ENCODE assay signal across 8 cellular contexts in the genomic region with DNA sequence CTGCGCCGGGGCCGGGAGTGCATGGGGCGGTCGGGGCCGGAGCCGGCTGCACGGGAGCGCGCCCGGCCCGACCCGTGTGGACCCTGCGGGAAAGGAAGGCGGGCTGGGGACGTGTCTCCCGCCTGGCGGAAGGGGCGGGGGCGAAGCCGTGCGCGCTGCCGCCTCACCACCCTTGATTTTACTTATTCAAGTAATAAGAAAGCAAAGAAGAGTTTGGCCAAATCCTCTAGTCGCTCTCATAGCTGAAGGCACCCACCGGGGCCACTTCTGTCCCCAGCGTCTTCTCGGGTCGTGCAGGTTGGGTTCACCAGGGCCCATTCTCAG. TPM values are rescaled to one million over a fixed set of nuclear protein-coding genes. Genes with fewer than 3 reads are reported as not detected.
DNase-seq lines count a peak whose midpoint lies in the region; ATAC-seq and TF ChIP-seq lines count a peak whose summit lies in the region.

No MANE protein-coding gene starts in this region.

- H3K27me3 ChIP-seq in ACC112 (ENCODE audit: insufficient read depth, low read length) (no peaks in the 10 kb centered on the region), esophagus squamous epithelium (no peaks in the 10 kb centered on the region), thoracic aorta (replicated peaks; ENCODE audit: insufficient read depth) (no peaks in the 10 kb centered on the region)

- WGBS in esophagus squamous epithelium, 2 donors: 0% methylated on average over 12 to 25 of the region's 29 CpGs

- H3K4me3 Mint-ChIP-seq in activated T-cell treated with anti-CD3 and anti-CD28 coated beads, Interleukin-2, amount 50 U/mL, for 4 hours: peak overlapping the region; percentile 94
- H3K4me3 Mint-ChIP-seq in natural killer cell treated with Interleukin-12 subunit alpha and Interleukin-12 subunit beta and Interleukin-15 and Interleukin-18, amount 100 ng/mL, for 72 hours: peak overlapping the region; percentile 100

- ATAC-seq in GM18517 (IDR thresholded peaks at IDR 0.05; ENCODE audit: unreplicated experiment): peak; percentile 33
- ATAC-seq in HG03159 (IDR thresholded peaks at IDR 0.05; ENCODE audit: unreplicated experiment): peak; percentile 29
- ATAC-seq in activated T-cell treated with anti-CD3 and anti-CD28 coated beads, Interleukin-2, amount 50 U/mL, for 4 hours: peak; percentile 44 to 47
- peak; percentile 67 to 77 for ATAC-seq in natural killer cell treated with Interleukin-12 subunit alpha and Interleukin-12 subunit beta and Interleukin-15 and Interleukin-18, amount 100 ng/mL, for 72 hours
- no peak for ATAC-seq in thoracic aorta (ENCODE audit: insufficient number of reproducible peaks, low FRiP score, low read depth)

- H3K4me3 ChIP-seq in ACC112 (ENCODE audit: low read depth, low read length) (peak overlapping the region; percentile 90), esophagus squamous epithelium (peak overlapping the region; percentile 91 to 97 (median 94)), thoracic aorta (peak overlapping the region; percentile 76)

- intact Hi-C loops in esophagus squamous epithelium (cut with DNase I): no loop called here

- DNase-seq in NOMO-1 treated with dmso at 0.1 percent for 144 hours (lab: John Stamatoyannopoulos, UW; ENCODE audit: unreplicated experiment) (peak; percentile 93), esophagus squamous epithelium (lab: John Stamatoyannopoulos, UW) (no peak), thoracic aorta (ENCODE audit: low spot score) (no peak)
- DNase-seq in activated T-cell treated with anti-CD3 and anti-CD28 coated beads, Interleukin-2, amount 50 U/mL, for 4 hours: peak; percentile 55
- peak; percentile 88 for DNase-seq in natural killer cell treated with Interleukin-12 subunit alpha and Interleukin-12 subunit beta and Interleukin-15 and Interleukin-18, amount 100 ng/mL, for 72 hours (ENCODE audit: low spot score)

- peak in 2 of 4 donors; percentile 63 to 65 for TF ChIP-seq POLR2A in esophagus squamous epithelium (IDR thresholded peaks at IDR 0.05)

- H3K79me2 ChIP-seq in ACC112 (ENCODE audit: control insufficient read depth, insufficient read depth, low read length, unreplicated experiment): peaks cover 43% of the 10 kb centered on the region

- peak in 1 of 6 experiments; percentile 10 for TF ChIP-seq CTCF in esophagus squamous epithelium (IDR thresholded peaks at IDR 0.05)
- no peak for TF ChIP-seq CTCF in thoracic aorta (IDR thresholded peaks at IDR 0.05)

- H3K9me3 Mint-ChIP-seq in activated T-cell treated with anti-CD3 and anti-CD28 coated beads, Interleukin-2, amount 50 U/mL, for 4 hours: no peaks in the 10 kb centered on the region
- H3K9me3 Mint-ChIP-seq in natural killer cell treated with Interleukin-12 subunit alpha and Interleukin-12 subunit beta and Interleukin-15 and Interleukin-18, amount 100 ng/mL, for 72 hours: no peaks in the 10 kb centered on the region

- H3K9me3 ChIP-seq in esophagus squamous epithelium (no peaks in the 10 kb centered on the region), thoracic aorta (no peaks in the 10 kb centered on the region)

- H3K36me3 ChIP-seq in ACC112 (ENCODE audit: insufficient read depth, low read length): peaks cover 16% of the 10 kb centered on the region; the same call in 1 of the 2 replicates
- H3K36me3 ChIP-seq in esophagus squamous epithelium: peaks cover 0 to 34% (median 0%) of the 10 kb centered on the region in 3 donors
- peaks cover 3% of the 10 kb centered on the region for H3K36me3 ChIP-seq in thoracic aorta

- H3K27ac ChIP-seq in ACC112 (ENCODE audit: low read depth, low read length) (peak overlapping the region; percentile 94), esophagus squamous epithelium (peak overlapping the region; percentile 97 to 100 (median 98)), thoracic aorta (peak overlapping the region; percentile 93 to 97)

- H3K27me3 Mint-ChIP-seq in activated T-cell treated with anti-CD3 and anti-CD28 coated beads, Interleukin-2, amount 50 U/mL, for 4 hours (ENCODE audit: low read depth): no peaks in the 10 kb centered on the region
- H3K27me3 Mint-ChIP-seq in natural killer cell treated with Interleukin-12 subunit alpha and Interleukin-12 subunit beta and Interleukin-15 and Interleukin-18, amount 100 ng/mL, for 72 hours: no peaks in the 10 kb centered on the region

- H3K4me1 Mint-ChIP-seq in activated T-cell treated with anti-CD3 and anti-CD28 coated beads, Interleukin-2, amount 50 U/mL, for 4 hours (ENCODE audit: low read depth): peaks cover 37% of the 10 kb centered on the region
- H3K4me1 Mint-ChIP-seq in natural killer cell treated with Interleukin-12 subunit alpha and Interleukin-12 subunit beta and Interleukin-15 and Interleukin-18, amount 100 ng/mL, for 72 hours (ENCODE audit: low read depth in 2 of 2): peaks cover 45 to 49% of the 10 kb centered on the region in 2 donors

- peak overlapping the region; percentile 77 for H2AFZ ChIP-seq in ACC112 (ENCODE audit: low read length, unreplicated experiment)

- H3K4me1 ChIP-seq in ACC112 (ENCODE audit: control insufficient read depth, insufficient read depth, low read length, unreplicated experiment) (peaks cover 42% of the 10 kb centered on the region), esophagus squamous epithelium (peaks cover 34 to 71% (median 35%) of the 10 kb centered on the region in 3 donors), thoracic aorta (ENCODE audit: control insufficient read depth in 1 of 2, low read depth in 2 of 2) (peaks cover 31 to 55% of the 10 kb centered on the region in 2 donors)

- peaks cover 28% of the 10 kb centered on the region for H3K36me3 Mint-ChIP-seq in activated T-cell treated with anti-CD3 and anti-CD28 coated beads, Interleukin-2, amount 50 U/mL, for 4 hours (ENCODE audit: insufficient read depth)
- peaks cover 30% of the 10 kb centered on the region for H3K36me3 Mint-ChIP-seq in natural killer cell treated with Interleukin-12 subunit alpha and Interleukin-12 subunit beta and Interleukin-15 and Interleukin-18, amount 100 ng/mL, for 72 hours

- peak overlapping the region; percentile 96 for H3K27ac Mint-ChIP-seq in natural killer cell treated with Interleukin-12 subunit alpha and Interleukin-12 subunit beta and Interleukin-15 and Interleukin-18, amount 100 ng/mL, for 72 hours

RNA-seq across cellular contexts. Expression of gene PFN1, which starts 0.6 kb away (rescaled TPM):
- 1,000 to 10,000 TPM; 1,652 to 1,716 (median 1,674) TPM for total RNA-seq in activated T-cell treated with anti-CD3 and anti-CD28 coated beads, Interleukin-2, amount 50 U/mL, for 4 hours
- 100 to 1,000 TPM; 520 to 970 (median 715) TPM for total RNA-seq in esophagus squamous epithelium
- total RNA-seq in natural killer cell treated with Interleukin-12 subunit alpha and Interleukin-12 subunit beta and Interleukin-15 and Interleukin-18, amount 100 ng/mL, for 72 hours: 1,000 to 10,000 TPM; 1,741 to 1,743 TPM
- 1,000 to 10,000 TPM in 1 of 2 donors, 100 to 1,000 TPM in 1; 806 to 1,230 TPM for total RNA-seq in thoracic aorta

RNA-seq across cellular contexts. Expression of gene ENO3, which starts 2.0 kb away (rescaled TPM):
- 10 to 100 TPM; 25.8 to 26.9 (median 26.0) TPM for total RNA-seq in activated T-cell treated with anti-CD3 and anti-CD28 coated beads, Interleukin-2, amount 50 U/mL, for 4 hours
- total RNA-seq in esophagus squamous epithelium (1 to 10 TPM in 2 of 4 donors, under 1 TPM in 1, not detected in 1; 0.31 to 3.6 (median 1.5) TPM), thoracic aorta (1 to 10 TPM; 2.5 to 2.7 TPM)
- 10 to 100 TPM in 1 of 2 donors, 1 to 10 TPM in 1; 8.7 to 26.1 TPM for total RNA-seq in natural killer cell treated with Interleukin-12 subunit alpha and Interleukin-12 subunit beta and Interleukin-15 and Interleukin-18, amount 100 ng/mL, for 72 hours

RNA-seq across cellular contexts. Expression of gene RNF167, which starts 8.9 kb away (rescaled TPM):
- 100 to 1,000 TPM; 121 to 140 (median 129) TPM for total RNA-seq in activated T-cell treated with anti-CD3 and anti-CD28 coated beads, Interleukin-2, amount 50 U/mL, for 4 hours
- total RNA-seq in esophagus squamous epithelium: 10 to 100 TPM; 42.3 to 57.4 (median 54.2) TPM
- 100 to 1,000 TPM; 144 to 150 TPM for total RNA-seq in natural killer cell treated with Interleukin-12 subunit alpha and Interleukin-12 subunit beta and Interleukin-15 and Interleukin-18, amount 100 ng/mL, for 72 hours
- 10 to 100 TPM; 32.4 to 38.3 TPM for total RNA-seq in thoracic aorta

RNA-seq across cellular contexts. Expression of gene SLC25A11, which starts 9.1 kb away (rescaled TPM):
- total RNA-seq in activated T-cell treated with anti-CD3 and anti-CD28 coated beads, Interleukin-2, amount 50 U/mL, for 4 hours: 100 to 1,000 TPM in 1 of 3 donors, 10 to 100 TPM in 2; 89.7 to 102 (median 98.1) TPM
- total RNA-seq in esophagus squamous epithelium: 10 to 100 TPM; 29.3 to 54.2 (median 42.2) TPM
- 10 to 100 TPM; 85.9 to 91.6 TPM for total RNA-seq in natural killer cell treated with Interleukin-12 subunit alpha and Interleukin-12 subunit beta and Interleukin-15 and Interleukin-18, amount 100 ng/mL, for 72 hours
- total RNA-seq in thoracic aorta: 10 to 100 TPM; 27.0 to 39.7 TPM

RNA-seq across cellular contexts. Expression of gene GP1BA, which starts 16.9 kb away (rescaled TPM):
- total RNA-seq in activated T-cell treated with anti-CD3 and anti-CD28 coated beads, Interleukin-2, amount 50 U/mL, for 4 hours: under 1 TPM; 0.21 to 0.49 (median 0.25) TPM
- not detected for total RNA-seq in esophagus squamous epithelium
- under 1 TPM in 1 of 2 donors, not detected in 1; 0.12 TPM for total RNA-seq in natural killer cell treated with Interleukin-12 subunit alpha and Interleukin-12 subunit beta and Interleukin-15 and Interleukin-18, amount 100 ng/mL, for 72 hours
- not detected for total RNA-seq in thoracic aorta

Comparison
In these comparisons a context has a peak if more than half of its experiments do, and no peak if none do; other contexts are left out.
1. DNase-seq: peak in NOMO-1 treated with dmso at 0.1 percent for 144 hours (single experiment), activated T-cell treated with anti-CD3 and anti-CD28 coated beads, Interleukin-2, amount 50 U/mL, for 4 hours (single experiment) and natural killer cell treated with Interleukin-12 subunit alpha and Interleukin-12 subunit beta and Interleukin-15 and Interleukin-18, amount 100 ng/mL, for 72 hours (single experiment); none in esophagus squamous epithelium (single experiment) and thoracic aorta (single experiment).
2. Peak in every context shown above with its lines, with median percentiles within 50 percentile points of each other: H3K27ac ChIP-seq and H3K4me3 ChIP-seq.